In the genomic region with DNA sequence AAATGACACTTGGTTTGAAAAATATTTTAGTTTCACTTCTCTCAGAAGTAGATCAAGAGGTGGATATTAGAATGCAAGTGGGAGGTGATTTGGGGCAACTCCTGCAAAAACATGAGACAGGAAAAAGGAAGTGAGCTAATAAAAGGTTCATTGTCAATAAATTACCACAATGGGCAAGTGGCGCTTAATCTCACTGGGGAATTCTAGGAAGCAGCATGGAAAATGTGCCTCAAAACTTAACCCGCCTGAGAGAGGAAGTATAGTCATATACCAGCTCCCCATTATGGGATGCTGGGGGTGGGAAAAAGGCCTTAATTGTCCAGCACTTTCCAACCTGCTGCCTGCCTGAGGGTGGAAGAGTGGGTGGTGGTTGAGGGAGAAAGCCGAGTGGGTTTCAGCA, we compare ENCODE assay signal across 28 cellular contexts.
A peak's percentile ranks its signal among the peaks of the same experiment; 100 is the strongest.
DNase-seq lines count a peak whose midpoint lies in the region; ATAC-seq and TF ChIP-seq lines count a peak whose summit lies in the region.
"Had no signal": no experiment of that assay in that cellular context is flagged by ENCODE, and none has a peak within 500 bp of the region (broad histone marks: within the 10 kb centered on the region; RNA-seq: fewer than 3 reads in every experiment).

No MANE protein-coding gene starts in this region.

- no peak overlapping the region for H3K4me2 ChIP-seq in OCI-LY3 (ENCODE audit: low read length)

- H2AFZ ChIP-seq in OCI-LY3 (ENCODE audit: low read depth, low read length) = 0 out of 2 replicates have a peak overlapping the region, but pooled peaks have one; percentile 21

- H3K9me3 Mint-ChIP-seq in endothelial cell (ENCODE audit: unreplicated experiment) = no peaks in the 10 kb centered on the region
- no peaks in the 10 kb centered on the region for H3K9me3 Mint-ChIP-seq in neural crest cell
- peaks cover 3% of the 10 kb centered on the region for H3K9me3 Mint-ChIP-seq in stimulated activated effector memory CD8-positive, alpha-beta T cell treated with anti-CD3 and anti-CD28 coated beads, Interleukin-12 subunit alpha, Interleukin-12 subunit beta, amount 100 ng/mL, for 72 hours

- H3K27ac Mint-ChIP-seq in endothelial cell (ENCODE audit: unreplicated experiment) (peak overlapping the region; percentile 93), neural crest cell (ENCODE audit: unreplicated experiment) (peak overlapping the region; percentile 37)
- no peak overlapping the region for H3K27ac Mint-ChIP-seq in stimulated activated effector memory CD8-positive, alpha-beta T cell treated with anti-CD3 and anti-CD28 coated beads, Interleukin-12 subunit alpha, Interleukin-12 subunit beta, amount 100 ng/mL, for 72 hours
- H3K27ac Mint-ChIP-seq: activated naive CD4-positive, alpha-beta T cell treated with anti-CD3 and anti-CD28 coated beads for 36 hours; activated T-helper 1 cell treated with anti-CD3 and anti-CD28 coated beads, Interleukin-12 subunit alpha, Interleukin-12 subunit beta, Interleukin-2, Interleukin-4 antibody, amounts not matched to agents 30 ng/mL and 10 ng/mL and 1 ng/mL, durations not matched to agents 14 hours and 24 hours and 36 hours; B cell; immature natural killer cell had no signal

- H3K36me3 Mint-ChIP-seq in endothelial cell (ENCODE audit: low read depth, unreplicated experiment) = peaks cover 15% of the 10 kb centered on the region
- H3K36me3 Mint-ChIP-seq in neural crest cell (ENCODE audit: low read depth) = peaks cover 31% of the 10 kb centered on the region
- H3K36me3 Mint-ChIP-seq in stimulated activated effector memory CD8-positive, alpha-beta T cell treated with anti-CD3 and anti-CD28 coated beads, Interleukin-12 subunit alpha, Interleukin-12 subunit beta, amount 100 ng/mL, for 72 hours = no peaks in the 10 kb centered on the region
- H3K36me3 Mint-ChIP-seq: immature natural killer cell had no signal

- no peaks in the 10 kb centered on the region for H3K79me2 ChIP-seq in OCI-LY3 (ENCODE audit: low read length)

- H3K4me3 ChIP-seq in heart left ventricle (no peak overlapping the region), right atrium auricular region (no peak overlapping the region), OCI-LY3 (ENCODE audit: low read length) (no peak overlapping the region)
- H3K4me3 ChIP-seq: adrenal gland, left lung, prostate gland had no signal

- H3K4me1 Mint-ChIP-seq in endothelial cell (ENCODE audit: unreplicated experiment) (peaks cover 26% of the 10 kb centered on the region), neural crest cell (peaks cover 19% of the 10 kb centered on the region)
- no peaks in the 10 kb centered on the region for H3K4me1 Mint-ChIP-seq in stimulated activated effector memory CD8-positive, alpha-beta T cell treated with anti-CD3 and anti-CD28 coated beads, Interleukin-12 subunit alpha, Interleukin-12 subunit beta, amount 100 ng/mL, for 72 hours
- H3K4me1 Mint-ChIP-seq: B cell, immature natural killer cell had no signal

- intact Hi-C loops in heart left ventricle (cut with DNase I) = no loop called here

- no peaks in the 10 kb centered on the region for H3K36me3 ChIP-seq in heart left ventricle
- no peaks in the 10 kb centered on the region for H3K36me3 ChIP-seq in right atrium auricular region
- no peaks in the 10 kb centered on the region for H3K36me3 ChIP-seq in OCI-LY3 (replicated peaks; ENCODE audit: low read depth, low read length)
- H3K36me3 ChIP-seq: adrenal gland, brain microvascular endothelial cell, left lung, prostate gland had no signal

- peaks cover 0 to 4% (median 0%) of the 10 kb centered on the region in 12 donors for H3K9me3 ChIP-seq in heart left ventricle
- H3K9me3 ChIP-seq in right atrium auricular region = no peaks in the 10 kb centered on the region
- H3K9me3 ChIP-seq in OCI-LY3 (ENCODE audit: insufficient read depth, low read length) = no peaks in the 10 kb centered on the region
- H3K9me3 ChIP-seq: adrenal gland, prostate gland had no signal

- peak in 2 of 5 donors; percentile 30 to 35 for DNase-seq in heart left ventricle
- no peak for DNase-seq in right atrium auricular region (ENCODE audit: low spot score)
- DNase-seq in endothelial cell (ENCODE audit: low spot score) = peak; percentile 5
- no peak for DNase-seq in neural crest cell (ENCODE audit: low read depth, low spot score)
- DNase-seq in ACHN = no peak
- DNase-seq in stimulated activated effector memory CD8-positive, alpha-beta T cell treated with anti-CD3 and anti-CD28 coated beads, Interleukin-12 subunit alpha, Interleukin-12 subunit beta, amount 100 ng/mL, for 72 hours (ENCODE audit: low spot score in 2 of 2) = no peak
- no peak for DNase-seq in activated CD8-positive, alpha-beta memory T cell treated with anti-CD3 and anti-CD28 coated beads, Interleukin-2, amount 50 U/mL, for 4 hours
- DNase-seq: activated CD4-positive, alpha-beta T cell treated with anti-CD3 and anti-CD28 coated beads, Interleukin-2, amount 50 U/mL, for 48 hours; activated naive CD4-positive, alpha-beta T cell treated with anti-CD3 and anti-CD28 coated beads for 36 hours; adrenal gland; brain microvascular endothelial cell; effector memory CD4-positive, alpha-beta T cell; foreskin fibroblast; hippocampal formation; immature natural killer cell; left lung; NCI-H1694; NCI-H524; nucleus accumbens; SIG-M5; stimulated activated CD4-positive, alpha-beta T cell treated with anti-CD3 and anti-CD28 coated beads, Interleukin-15, amount 100 ng/mL, for 24 hours; stimulated activated naive CD8-positive, alpha-beta T cell treated with anti-CD3 and anti-CD28 coated beads, Interleukin-15, Interleukin-2, amounts not matched to agents 100 U/mL and 50 U/mL, for 24 hours had no signal

- 60 to 62% (median 60%) methylated on average over 3 of the region's 3 CpGs for WGBS in heart left ventricle, 4 donors

- H3K4me3 Mint-ChIP-seq in endothelial cell (ENCODE audit: unreplicated experiment) (peak overlapping the region; percentile 50), neural crest cell (no peak overlapping the region)
- no peak overlapping the region for H3K4me3 Mint-ChIP-seq in stimulated activated effector memory CD8-positive, alpha-beta T cell treated with anti-CD3 and anti-CD28 coated beads, Interleukin-12 subunit alpha, Interleukin-12 subunit beta, amount 100 ng/mL, for 72 hours
- H3K4me3 Mint-ChIP-seq: activated naive CD4-positive, alpha-beta T cell treated with anti-CD3 and anti-CD28 coated beads for 36 hours; activated T-helper 1 cell treated with anti-CD3 and anti-CD28 coated beads, Interleukin-12 subunit alpha, Interleukin-12 subunit beta, Interleukin-2, Interleukin-4 antibody, amounts not matched to agents 30 ng/mL and 10 ng/mL and 1 ng/mL, durations not matched to agents 14 hours and 24 hours and 36 hours; B cell; immature natural killer cell had no signal

- no peak for TF ChIP-seq POLR2A in heart left ventricle (IDR thresholded peaks at IDR 0.05)

- H3K27me3 ChIP-seq in heart left ventricle = no peaks in the 10 kb centered on the region
- no peaks in the 10 kb centered on the region for H3K27me3 ChIP-seq in right atrium auricular region
- H3K27me3 ChIP-seq in OCI-LY3 (ENCODE audit: low read depth, low read length) = no peaks in the 10 kb centered on the region
- H3K27me3 ChIP-seq: adrenal gland, brain microvascular endothelial cell, left lung had no signal

- H3K4me1 ChIP-seq in heart left ventricle (peaks cover 0 to 6% (median 0%) of the 10 kb centered on the region in 12 donors), right atrium auricular region (peaks cover 0 to 4% of the 10 kb centered on the region in 2 donors), OCI-LY3 (ENCODE audit: low read length) (peaks cover 6% of the 10 kb centered on the region)
- H3K4me1 ChIP-seq: adrenal gland, left lung, prostate gland had no signal

- ATAC-seq in heart left ventricle = peak in 3 of 4 donors; percentile 54 to 95 (median 64)
- no peak for ATAC-seq in stimulated activated effector memory CD8-positive, alpha-beta T cell treated with anti-CD3 and anti-CD28 coated beads, Interleukin-12 subunit alpha, Interleukin-12 subunit beta, amount 100 ng/mL, for 72 hours
- ATAC-seq: esophagus mucosa; HCT116; left lung; stimulated activated naive CD8-positive, alpha-beta T cell treated with anti-CD3 and anti-CD28 coated beads, Interleukin-15, Interleukin-2, amounts not matched to agents 100 U/mL and 50 U/mL, for 24 hours had no signal

- in situ Hi-C loops in ACHN (cut with HindIII; ENCODE audit: low pct_ligation_motif_present, low pct_unique_long_range_greater_than_20kb, low sequenced_read_pairs) = no loop called here

- no peak overlapping the region for H3K9ac ChIP-seq in OCI-LY3 (ENCODE audit: low read length)

- H3K27me3 Mint-ChIP-seq in endothelial cell (ENCODE audit: unreplicated experiment) (peaks cover 1% of the 10 kb centered on the region), neural crest cell (ENCODE audit: low read depth) (no peaks in the 10 kb centered on the region)
- H3K27me3 Mint-ChIP-seq: B cell had no signal

- H3K27ac ChIP-seq in heart left ventricle (peak overlapping the region in 9 of 12 donors; percentile 14 to 61 (median 52)), right atrium auricular region (no peak overlapping the region), OCI-LY3 (ENCODE audit: low read length) (no peak overlapping the region)
- H3K27ac ChIP-seq: adrenal gland, brain microvascular endothelial cell, left lung, prostate gland had no signal

- H4K20me1 ChIP-seq in OCI-LY3 (ENCODE audit: insufficient read depth, low read length) = no peaks in the 10 kb centered on the region

- TF ChIP-seq CTCF in heart left ventricle (IDR thresholded peaks at IDR 0.05) = no peak
- no peak for TF ChIP-seq CTCF in right atrium auricular region (IDR thresholded peaks at IDR 0.05)
- no peak for TF ChIP-seq CTCF in OCI-LY3 (IDR thresholded peaks at IDR 0.05; ENCODE audit: low read depth, low read length)
- no peak for TF ChIP-seq CTCF in endothelial cell (IDR thresholded peaks at IDR 0.05; ENCODE audit: unreplicated experiment)
- TF ChIP-seq CTCF in neural crest cell (conservative IDR thresholded peaks at IDR 0.05) = no peak

Comparison
In these comparisons a context has a peak if more than half of its experiments do, and no peak if none do; other contexts are left out.
1. H3K27ac ChIP-seq: peak in heart left ventricle (9 of 12); none in right atrium auricular region (0 of 2) and OCI-LY3 (single experiment).